ENCODE assay signal across 12 cellular contexts in genomic region chr5:124301222-124301621, GRCh38.
"Had no signal": no experiment of that assay in that cellular context is flagged by ENCODE, and none has a peak within 500 bp of the region (broad histone marks: within the 10 kb centered on the region; RNA-seq: fewer than 3 reads in every experiment).

No MANE protein-coding gene starts in this region.

- H3K4me1 Mint-ChIP-seq: natural killer cell, neural crest cell had no signal

- ATAC-seq: mucosa of descending colon, natural killer cell had no signal

- DNase-seq: effector CD4-positive, alpha-beta T cell; mucosa of descending colon; natural killer cell; posterior cingulate gyrus; small intestine; stimulated activated CD4-positive, alpha-beta T cell treated with anti-CD3 and anti-CD28 coated beads, Interleukin-2, amount 100 ng/mL, for 48 hours; stimulated activated naive CD4-positive, alpha-beta T cell treated with Interleukin-2 at 50 U/mL for 16 hours; trophoblast cell had no signal

- H3K27me3 ChIP-seq: esophagus muscularis mucosa had no signal

- H3K4me3 ChIP-seq: coronary artery, esophagus muscularis mucosa, mucosa of descending colon had no signal

- H3K36me3 ChIP-seq: esophagus muscularis mucosa had no signal

- H3K36me3 Mint-ChIP-seq: natural killer cell had no signal

- H3K4me3 Mint-ChIP-seq: natural killer cell, neural crest cell had no signal

- H3K27ac Mint-ChIP-seq: natural killer cell had no signal

- H3K27ac ChIP-seq: coronary artery had no signal

- H3K9me3 ChIP-seq: esophagus muscularis mucosa, mucosa of descending colon had no signal

- FAIRE-seq: endometrium, small intestine had no signal
